Comparison of ENCODE assay signal across 23 cellular contexts in genomic region chr3:18415836-18416235, GRCh38. TPM values are rescaled to one million over a fixed set of nuclear protein-coding genes. Genes with fewer than 3 reads are reported as not detected.
DNase-seq lines count a peak whose midpoint lies in the region; ATAC-seq and TF ChIP-seq lines count a peak whose summit lies in the region.
"Had no signal": no experiment of that assay in that cellular context is flagged by ENCODE, and none has a peak within 500 bp of the region (broad histone marks: within the 10 kb centered on the region; RNA-seq: fewer than 3 reads in every experiment).

No MANE protein-coding gene starts in this region.

- no peak overlapping the region for H3K4me3 ChIP-seq in naive thymus-derived CD4-positive, alpha-beta T cell (ENCODE audit: low read length)
- no peak overlapping the region for H3K4me3 ChIP-seq in prostate gland
- H3K4me3 ChIP-seq in tibial artery: no peak overlapping the region
- H3K4me3 ChIP-seq: adrenal gland, GM23338, mucosa of descending colon, Peyer's patch had no signal

- H3K27ac Mint-ChIP-seq in activated CD4-positive, alpha-beta T cell treated with anti-CD3 and anti-CD28 coated beads, Interleukin-2, amount 10 ng/mL, durations not matched to agents 24 days and 14 days: peak overlapping the region; percentile 82
- peak overlapping the region; percentile 96 for H3K27ac Mint-ChIP-seq in CD4-positive, alpha-beta T cell
- H3K27ac Mint-ChIP-seq in activated CD8-positive, alpha-beta T cell treated with anti-CD3 and anti-CD28 coated beads, Interleukin-2, amount 10 ng/mL, durations not matched to agents 7 days and 5 days: peak overlapping the region; percentile 72
- peak overlapping the region; percentile 76 to 96 (median 91) for H3K27ac Mint-ChIP-seq in naive thymus-derived CD4-positive, alpha-beta T cell
- H3K27ac Mint-ChIP-seq: endodermal cell; GM23338; stimulated activated memory B cell treated with anti-CD40 and anti-IgM and Interleukin-4, amounts not matched to agents 10 μg/mL and 1 μg/mL and 100 μg/mL, for 72 hours had no signal

- peaks cover 18 to 78% of the 10 kb centered on the region in 2 donors for H3K4me1 ChIP-seq in naive thymus-derived CD4-positive, alpha-beta T cell (ENCODE audit: control insufficient read depth in 2 of 2, insufficient read depth in 2 of 2, low read length in 2 of 2)
- H3K4me1 ChIP-seq in prostate gland (replicated peaks): peaks cover 4% of the 10 kb centered on the region
- H3K4me1 ChIP-seq in tibial artery: peaks cover 0 to 32% (median 7%) of the 10 kb centered on the region in 4 donors
- H3K4me1 ChIP-seq: adrenal gland had no signal

- peaks cover 7 to 12% (median 7%) of the 10 kb centered on the region in 3 experiments for H3K36me3 ChIP-seq in naive thymus-derived CD4-positive, alpha-beta T cell (ENCODE audit: control insufficient read depth in 2 of 3, insufficient read depth in 3 of 3, low read length in 3 of 3)
- no peaks in the 10 kb centered on the region for H3K36me3 ChIP-seq in prostate gland
- H3K36me3 ChIP-seq in tibial artery: peaks cover 12 to 44% (median 15%) of the 10 kb centered on the region in 3 donors
- H3K36me3 ChIP-seq: WERI-Rb-1 had no signal

- TF ChIP-seq POLR2A in prostate gland (IDR thresholded peaks at IDR 0.05): no peak

- H3K9me3 ChIP-seq in CD4-positive, alpha-beta T cell (ENCODE audit: control insufficient read depth, low read length): no peaks in the 10 kb centered on the region
- H3K9me3 ChIP-seq in naive thymus-derived CD4-positive, alpha-beta T cell (ENCODE audit: control insufficient read depth in 2 of 3, low read length in 3 of 3): no peaks in the 10 kb centered on the region
- H3K9me3 ChIP-seq in prostate gland: no peaks in the 10 kb centered on the region
- no peaks in the 10 kb centered on the region for H3K9me3 ChIP-seq in tibial artery
- H3K9me3 ChIP-seq: mucosa of descending colon, Peyer's patch had no signal

- no peaks in the 10 kb centered on the region for H3K27me3 Mint-ChIP-seq in activated CD4-positive, alpha-beta T cell treated with anti-CD3 and anti-CD28 coated beads, Interleukin-2, amount 10 ng/mL, durations not matched to agents 24 days and 14 days
- H3K27me3 Mint-ChIP-seq in CD4-positive, alpha-beta T cell: no peaks in the 10 kb centered on the region
- no peaks in the 10 kb centered on the region for H3K27me3 Mint-ChIP-seq in activated CD8-positive, alpha-beta T cell treated with anti-CD3 and anti-CD28 coated beads, Interleukin-2, amount 10 ng/mL, durations not matched to agents 7 days and 5 days (ENCODE audit: low read depth)
- H3K27me3 Mint-ChIP-seq in naive thymus-derived CD4-positive, alpha-beta T cell: no peaks in the 10 kb centered on the region
- H3K27me3 Mint-ChIP-seq: central memory CD8-positive, alpha-beta T cell had no signal

- POLR2A ChIA-PET in CD4-positive, alpha-beta T cell (lab: Charles Lee): interaction anchor here (3.8 to 13.2 kb wide), 2 partner anchors 9 to 29 kb away, joined by 20 to 152 read pairs; no protein-coding TSS in a partner anchor
- POLR2A ChIA-PET in activated CD8-positive, alpha-beta T cell treated with anti-CD3 and anti-CD28 coated beads, Interleukin-2, amount 10 ng/mL, durations not matched to agents 7 days and 5 days (lab: Charles Lee): interaction anchor here (1.1 to 12.9 kb wide), 4 partner anchors 10 to 28 kb away, joined by 3 to 265 read pairs (median 4); partner anchors contain the start of gene SATB1
- POLR2A ChIA-PET in naive thymus-derived CD4-positive, alpha-beta T cell (lab: Charles Lee): interaction anchor here (0.6 to 9.9 kb wide), 8 partner anchors 8 to 63 kb away, joined by 3 to 206 read pairs (median 5); no protein-coding TSS in a partner anchor

- intact Hi-C loops in activated CD4-positive, alpha-beta T cell treated with anti-CD3 and anti-CD28 coated beads, Interleukin-2, amount 10 ng/mL, durations not matched to agents 24 days and 14 days (cut with micrococcal nuclease): loop anchor here (1.0 kb wide), 1 partner anchor 7 kb away; no protein-coding TSS in a partner anchor
- intact Hi-C loops in CD4-positive, alpha-beta T cell (cut with DNase I, micrococcal nuclease): loop anchor here in 1 of 2 experiments (2.0 kb wide), 1 partner anchor 15 kb away; no protein-coding TSS in a partner anchor
- intact Hi-C loops in naive thymus-derived CD4-positive, alpha-beta T cell (cut with micrococcal nuclease): loop anchor here in 1 of 2 donors (1.0 to 10.0 kb wide), 2 partner anchors 7 to 729 kb away; partner anchors contain the start of gene KCNH8
- intact Hi-C loops in prostate gland (cut with DNase I): no loop called here
- intact Hi-C loops in tibial artery (cut with DNase I; ENCODE audit: low total_unique reads): no loop called here

- H3K4me1 Mint-ChIP-seq in activated CD4-positive, alpha-beta T cell treated with anti-CD3 and anti-CD28 coated beads, Interleukin-2, amount 10 ng/mL, durations not matched to agents 24 days and 14 days: peaks cover 76% of the 10 kb centered on the region
- H3K4me1 Mint-ChIP-seq in CD4-positive, alpha-beta T cell (ENCODE audit: low read depth): peaks cover 89% of the 10 kb centered on the region
- H3K4me1 Mint-ChIP-seq in activated CD8-positive, alpha-beta T cell treated with anti-CD3 and anti-CD28 coated beads, Interleukin-2, amount 10 ng/mL, durations not matched to agents 7 days and 5 days (ENCODE audit: low read depth): peaks cover 88% of the 10 kb centered on the region
- H3K4me1 Mint-ChIP-seq in naive thymus-derived CD4-positive, alpha-beta T cell: peaks cover 44 to 98% (median 89%) of the 10 kb centered on the region in 7 donors
- H3K4me1 Mint-ChIP-seq: endodermal cell; stimulated activated memory B cell treated with anti-CD40 and anti-IgM and Interleukin-4, amounts not matched to agents 10 μg/mL and 1 μg/mL and 100 μg/mL, for 72 hours had no signal

- DNase-seq in activated CD4-positive, alpha-beta T cell treated with anti-CD3 and anti-CD28 coated beads, Interleukin-2, amount 10 ng/mL, durations not matched to agents 24 days and 14 days: no peak
- no peak for DNase-seq in activated CD4-positive, alpha-beta T cell treated with anti-CD3 and anti-CD28 coated beads, Interleukin-2, amount 50 U/mL, for 1 hour
- no peak for DNase-seq in CD4-positive, alpha-beta T cell
- no peak for DNase-seq in activated CD8-positive, alpha-beta T cell treated with anti-CD3 and anti-CD28 coated beads, Interleukin-2, amount 10 ng/mL, durations not matched to agents 7 days and 5 days
- no peak for DNase-seq in naive thymus-derived CD4-positive, alpha-beta T cell
- DNase-seq in prostate gland (ENCODE audit: low spot score): no peak
- DNase-seq in tibial artery: no peak
- DNase-seq: adrenal gland, AML-193, EL, endodermal cell, mammary epithelial cell, mucosa of descending colon, NCI-H1048, NCI-H1694, NCI-H446, NCI-H748 treated with DMSO at 0.1 percent for 48 hours, Peyer's patch, SHP77, WERI-Rb-1 had no signal

- peaks cover 87% of the 10 kb centered on the region for H3K36me3 Mint-ChIP-seq in activated CD4-positive, alpha-beta T cell treated with anti-CD3 and anti-CD28 coated beads, Interleukin-2, amount 10 ng/mL, durations not matched to agents 24 days and 14 days (ENCODE audit: low read depth)
- peaks cover 90% of the 10 kb centered on the region for H3K36me3 Mint-ChIP-seq in CD4-positive, alpha-beta T cell (ENCODE audit: low read depth)
- peaks cover 89% of the 10 kb centered on the region for H3K36me3 Mint-ChIP-seq in activated CD8-positive, alpha-beta T cell treated with anti-CD3 and anti-CD28 coated beads, Interleukin-2, amount 10 ng/mL, durations not matched to agents 7 days and 5 days (ENCODE audit: low read depth)
- H3K36me3 Mint-ChIP-seq in naive thymus-derived CD4-positive, alpha-beta T cell: peaks cover 15 to 67% (median 62%) of the 10 kb centered on the region in 5 donors

- no peaks in the 10 kb centered on the region for H3K27me3 ChIP-seq in CD4-positive, alpha-beta T cell (ENCODE audit: control insufficient read depth, insufficient read depth, low read length)
- no peaks in the 10 kb centered on the region for H3K27me3 ChIP-seq in naive thymus-derived CD4-positive, alpha-beta T cell (ENCODE audit: control insufficient read depth in 2 of 2, insufficient read depth in 2 of 2, low read length in 2 of 2)
- H3K27me3 ChIP-seq in prostate gland (replicated peaks; ENCODE audit: insufficient read depth) (no peaks in the 10 kb centered on the region), tibial artery (no peaks in the 10 kb centered on the region)
- H3K27me3 ChIP-seq: adrenal gland, Peyer's patch had no signal

- 93% methylated on average over 3 of the region's 3 CpGs for WGBS in prostate gland

- peak overlapping the region; percentile 83 for H3K4me3 Mint-ChIP-seq in activated CD4-positive, alpha-beta T cell treated with anti-CD3 and anti-CD28 coated beads, Interleukin-2, amount 10 ng/mL, durations not matched to agents 24 days and 14 days
- peak overlapping the region; percentile 60 for H3K4me3 Mint-ChIP-seq in CD4-positive, alpha-beta T cell
- peak overlapping the region; percentile 63 for H3K4me3 Mint-ChIP-seq in activated CD8-positive, alpha-beta T cell treated with anti-CD3 and anti-CD28 coated beads, Interleukin-2, amount 10 ng/mL, durations not matched to agents 7 days and 5 days
- peak overlapping the region; percentile 42 to 100 (median 94) for H3K4me3 Mint-ChIP-seq in naive thymus-derived CD4-positive, alpha-beta T cell
- H3K4me3 Mint-ChIP-seq: central memory CD8-positive, alpha-beta T cell; endodermal cell; GM23338; stimulated activated memory B cell treated with anti-CD40 and anti-IgM and Interleukin-4, amounts not matched to agents 10 μg/mL and 1 μg/mL and 100 μg/mL, for 72 hours had no signal

- H3K9me3 Mint-ChIP-seq in activated CD4-positive, alpha-beta T cell treated with anti-CD3 and anti-CD28 coated beads, Interleukin-2, amount 10 ng/mL, durations not matched to agents 24 days and 14 days: no peaks in the 10 kb centered on the region
- no peaks in the 10 kb centered on the region for H3K9me3 Mint-ChIP-seq in CD4-positive, alpha-beta T cell
- H3K9me3 Mint-ChIP-seq in activated CD8-positive, alpha-beta T cell treated with anti-CD3 and anti-CD28 coated beads, Interleukin-2, amount 10 ng/mL, durations not matched to agents 7 days and 5 days (ENCODE audit: insufficient read depth): no peaks in the 10 kb centered on the region
- H3K9me3 Mint-ChIP-seq in naive thymus-derived CD4-positive, alpha-beta T cell: no peaks in the 10 kb centered on the region
- H3K9me3 Mint-ChIP-seq: central memory CD8-positive, alpha-beta T cell; endodermal cell; GM23338; stimulated activated memory B cell treated with anti-CD40 and anti-IgM and Interleukin-4, amounts not matched to agents 10 μg/mL and 1 μg/mL and 100 μg/mL, for 72 hours had no signal

- peak overlapping the region; percentile 13 for H3K27ac ChIP-seq in CD4-positive, alpha-beta T cell (ENCODE audit: low read depth, low read length)
- H3K27ac ChIP-seq in naive thymus-derived CD4-positive, alpha-beta T cell (ENCODE audit: low read depth, low read length): peak overlapping the region; percentile 97
- no peak overlapping the region for H3K27ac ChIP-seq in prostate gland
- H3K27ac ChIP-seq in tibial artery: no peak overlapping the region
- H3K27ac ChIP-seq: adrenal gland, Peyer's patch, WERI-Rb-1 had no signal

- peak; percentile 16 for ATAC-seq in CD4-positive, alpha-beta T cell (ENCODE audit: poor library complexity)
- ATAC-seq in activated CD8-positive, alpha-beta T cell treated with anti-CD3 and anti-CD28 coated beads, Interleukin-2, amount 10 ng/mL, durations not matched to agents 7 days and 5 days: peak; percentile 31
- peak; percentile 46 for ATAC-seq in naive thymus-derived CD4-positive, alpha-beta T cell
- ATAC-seq: GM23338; stimulated activated memory B cell treated with anti-CD40 and anti-IgM and Interleukin-4, amounts not matched to agents 10 μg/mL and 1 μg/mL and 100 μg/mL, for 72 hours had no signal

- TF ChIP-seq CTCF in CD4-positive, alpha-beta T cell (IDR thresholded peaks at IDR 0.05): no peak
- TF ChIP-seq CTCF in prostate gland (IDR thresholded peaks at IDR 0.05) (no peak), tibial artery (IDR thresholded peaks at IDR 0.05) (no peak)

- CTCF ChIA-PET in CD4-positive, alpha-beta T cell (lab: Charles Lee): interaction anchor here (0.8 to 2.2 kb wide), 3 partner anchors 14 to 29 kb away, joined by 3 to 6 read pairs (median 4); no protein-coding TSS in a partner anchor
- CTCF ChIA-PET in activated CD8-positive, alpha-beta T cell treated with anti-CD3 and anti-CD28 coated beads, Interleukin-2, amount 10 ng/mL, durations not matched to agents 7 days and 5 days (lab: Charles Lee): interaction anchor here (6.4 kb wide), 1 partner anchor 15 kb away, joined by 42 read pairs; no protein-coding TSS in a partner anchor
- CTCF ChIA-PET in naive thymus-derived CD4-positive, alpha-beta T cell (lab: Charles Lee): interaction anchor here (1.5 kb wide), 1 partner anchor 44 kb away, joined by 3 read pairs; no protein-coding TSS in a partner anchor

RNA-seq across cellular contexts. Expression of gene SATB1, which starts 9.3 kb away (rescaled TPM):
- total RNA-seq in activated CD4-positive, alpha-beta T cell treated with anti-CD3 and anti-CD28 coated beads, Interleukin-2, amount 10 ng/mL, durations not matched to agents 24 days and 14 days: 561 and 571 TPM in 2 replicates
- 100 to 1,000 TPM; 390 to 393 TPM for total RNA-seq in CD4-positive, alpha-beta T cell
- 100 to 1,000 TPM; 268 to 273 TPM for total RNA-seq in activated CD8-positive, alpha-beta T cell treated with anti-CD3 and anti-CD28 coated beads, Interleukin-2, amount 10 ng/mL, durations not matched to agents 7 days and 5 days
- 100 to 1,000 TPM; 258 to 482 (median 451) TPM for total RNA-seq in naive thymus-derived CD4-positive, alpha-beta T cell
- 100 to 1,000 TPM; 286 to 389 TPM for polyA plus RNA-seq in naive thymus-derived CD4-positive, alpha-beta T cell
- 10 to 100 TPM; 51.7 to 62.2 TPM for total RNA-seq in prostate gland

Comparison
In these comparisons a context has a peak if more than half of its experiments do, and no peak if none do; other contexts are left out.
1. H3K27ac ChIP-seq: peak in CD4-positive, alpha-beta T cell (single experiment) and naive thymus-derived CD4-positive, alpha-beta T cell (single experiment); none in prostate gland (0 of 2) and tibial artery (0 of 2).
2. Peak in every context shown above with its lines, with median percentiles within 50 percentile points of each other: H3K27ac Mint-ChIP-seq, H3K4me3 Mint-ChIP-seq and ATAC-seq.